In the genomic region with DNA sequence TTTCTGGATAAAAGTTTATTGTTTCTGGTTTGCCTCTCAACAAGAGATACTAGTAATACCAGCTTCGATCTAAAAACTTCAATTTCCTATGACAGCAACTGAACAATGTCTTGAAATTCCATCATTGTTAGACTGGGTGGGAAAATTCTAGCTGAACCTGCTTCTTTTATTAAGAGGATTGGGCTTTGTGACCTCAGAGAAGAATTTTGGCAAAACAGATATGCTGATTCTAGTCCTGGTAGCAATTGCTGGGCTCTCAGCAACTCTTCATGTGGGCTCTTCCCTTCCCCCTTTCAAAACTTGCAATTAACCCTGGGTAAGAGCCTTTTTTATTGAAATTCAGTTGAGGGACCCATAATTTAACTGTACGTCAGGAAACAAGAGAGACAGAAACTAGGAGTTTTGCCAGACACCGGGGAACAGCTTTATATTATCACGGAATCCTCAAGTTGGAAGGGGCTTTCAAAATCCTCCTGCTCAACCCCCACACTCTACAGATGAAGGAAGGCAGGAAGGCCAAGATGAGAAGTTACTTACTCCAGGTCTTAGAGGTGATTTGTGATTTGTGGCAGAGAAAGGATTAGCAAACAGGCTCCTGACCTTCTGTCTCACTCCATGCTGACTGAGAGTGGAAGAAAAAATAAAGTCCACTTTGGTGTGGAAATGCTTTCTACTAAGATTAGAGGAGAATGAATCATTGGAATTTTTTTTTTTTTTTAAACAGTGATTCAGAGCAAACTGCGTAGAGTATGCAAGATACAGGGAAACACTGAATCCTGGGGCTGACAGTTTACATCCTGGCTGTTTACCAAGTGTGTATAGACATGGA, we compare ENCODE assay signal across 8 cellular contexts.
DNase-seq lines count a peak whose midpoint lies in the region; ATAC-seq, FAIRE-seq and TF ChIP-seq lines count a peak whose summit lies in the region.

No MANE protein-coding gene starts in this region.

- H3K27me3 ChIP-seq in GM12878 (replicated peaks in 1 of 2; ENCODE audit: control insufficient read depth in 2 of 2, insufficient read depth in 2 of 2, low read length in 1 of 2) = no peaks in the 10 kb centered on the region
- no peaks in the 10 kb centered on the region for H3K27me3 ChIP-seq in mesenchymal stem cell (ENCODE audit: control insufficient read depth in 1 of 2, insufficient read depth in 1 of 2, low read length in 2 of 2)

- no peak overlapping the region for H2AK5ac ChIP-seq in mesenchymal stem cell (ENCODE audit: low read length, severe bottlenecking)

- H2AFZ ChIP-seq in GM12878 (ENCODE audit: control insufficient read depth, low read depth, low read length) = peak overlapping the region; percentile 43
- no peak overlapping the region for H2AFZ ChIP-seq in mesenchymal stem cell (ENCODE audit: low read depth, low read length)

- intact Hi-C loops in GM12878 (cut with micrococcal nuclease; ENCODE audit: unreplicated experiment) = loop anchor here (5.0 kb wide), 1 partner anchor 190 kb away; no protein-coding TSS in a partner anchor

- H3K9ac ChIP-seq in GM12878 (ENCODE audit: control insufficient read depth, insufficient read depth, low read length) (0 out of 2 replicates have a peak overlapping the region, but pooled peaks have one; percentile 2), mesenchymal stem cell (ENCODE audit: low read length) (peak overlapping the region; percentile 91)

- RAD21 ChIA-PET in GM12878 (lab: Charles Lee; ENCODE audit: unreplicated experiment) = interaction anchor here (0.6 to 4.4 kb wide), 11 partner anchors 11 to 328 kb away, joined by 3 to 44 read pairs (median 3); a partner anchor contains a TSS

- in situ Hi-C loops in GM12878 (cut with MboI) = no loop called here

- no peaks in the 10 kb centered on the region for H3K79me1 ChIP-seq in mesenchymal stem cell (replicated peaks; ENCODE audit: low read length, poor library complexity, severe bottlenecking)

- peaks cover 19% of the 10 kb centered on the region for H3K4me1 ChIP-seq in GM12878 (ENCODE audit: control insufficient read depth, insufficient read depth, low read length)
- no peaks in the 10 kb centered on the region for H3K4me1 ChIP-seq in mesenchymal stem cell (ENCODE audit: control insufficient read depth, insufficient read depth, low read depth, low read length)

- H2BK120ac ChIP-seq in mesenchymal stem cell (ENCODE audit: low read depth, low read length) = peak overlapping the region; percentile 15

- CTCF ChIA-PET in GM12878 (lab: Yijun Ruan, JAX) = interaction anchor here (0.7 to 4.5 kb wide), 6 partner anchors 11 to 241 kb away, joined by 3 to 22 read pairs (median 3); no protein-coding TSS in a partner anchor

- WGBS in GM12878 (ENCODE audit: insufficient coverage, insufficient replicate concordance, low lambda C conversion rate, missing lambda C conversion rate) = 20% methylated on average over 5 of the region's 5 CpGs
- WGBS in mesenchymal stem cell = 0% methylated on average over 1 of the region's 5 CpGs

- no peak for TF ChIP-seq EP300 in GM12878 (IDR thresholded peaks at IDR 0.05; ENCODE audit: borderline replicate concordance in 1 of 2, control insufficient read depth in 1 of 2, low read depth in 2 of 2, low read length in 2 of 2)

- ATAC-seq in GM12878 (no peak), GM19467 (IDR thresholded peaks at IDR 0.05; ENCODE audit: unreplicated experiment) (no peak)

- no peak overlapping the region for H2BK12ac ChIP-seq in mesenchymal stem cell (ENCODE audit: low read length in 2 of 2)

- H3K4me2 ChIP-seq in GM12878 (ENCODE audit: control insufficient read depth, insufficient read depth) (no peak overlapping the region), mesenchymal stem cell (ENCODE audit: low read length, poor library complexity, severe bottlenecking) (peak overlapping the region; percentile 36)

- no peak overlapping the region for H3K23ac ChIP-seq in mesenchymal stem cell (ENCODE audit: low read length in 2 of 2)

- peak; percentile 89 for DNase-seq in A172 (ENCODE audit: low spot score)
- DNase-seq in HK-2 (ENCODE audit: unreplicated experiment) = peak; percentile 14
- no peak for DNase-seq in GM12878 (ENCODE audit: low read depth, low spot score)
- peak; percentile 96 for DNase-seq in mesenchymal stem cell
- no peak for DNase-seq in retina
- no peak for DNase-seq in activated CD8-positive, alpha-beta memory T cell treated with anti-CD3 and anti-CD28 coated beads, Interleukin-2, amount 50 U/mL, for 4 hours
- no peak for DNase-seq in stimulated activated naive CD4-positive, alpha-beta T cell treated with Interleukin-2 at 50 U/mL for 16 hours (lab: John Stamatoyannopoulos, UW)

- no peaks in the 10 kb centered on the region for H3K36me3 ChIP-seq in GM12878 (ENCODE audit: control insufficient read depth in 2 of 2, insufficient read depth in 2 of 2, low read length in 1 of 2)
- no peaks in the 10 kb centered on the region for H3K36me3 ChIP-seq in mesenchymal stem cell (ENCODE audit: control insufficient read depth in 1 of 2, insufficient read depth in 2 of 2, low read depth in 1 of 2, low read length in 2 of 2)

- no peaks in the 10 kb centered on the region for H4K20me1 ChIP-seq in GM12878 (ENCODE audit: control insufficient read depth, insufficient read depth)

- H3K27ac ChIP-seq in GM12878 (ENCODE audit: control insufficient read depth, insufficient read depth) (no peak overlapping the region; the same call in 1 of the 2 replicates), mesenchymal stem cell (ENCODE audit: low read length, poor library complexity, severe bottlenecking) (peak overlapping the region; percentile 68)

- H2BK15ac ChIP-seq in mesenchymal stem cell (ENCODE audit: low read depth, poor library complexity, severe bottlenecking) = no peak overlapping the region

- peak overlapping the region in 1 of 2 experiments; percentile 62 for H3K18ac ChIP-seq in mesenchymal stem cell (ENCODE audit: low read depth in 1 of 2, low read length in 2 of 2)

- no peak overlapping the region for H4K8ac ChIP-seq in mesenchymal stem cell (ENCODE audit: low read length)

- H3K4ac ChIP-seq in mesenchymal stem cell (ENCODE audit: low read depth in 1 of 2, low read length in 2 of 2) = no peak overlapping the region

- no TSS peak for BruUV-seq in GM12878 (replicated peaks; lab: Mats Ljungman, UMichigan)

- no peak overlapping the region for H2BK5ac ChIP-seq in mesenchymal stem cell (ENCODE audit: low read depth, low read length, poor library complexity, severe bottlenecking)

- H3K79me2 ChIP-seq in GM12878 (ENCODE audit: control insufficient read depth, insufficient read depth, low read length) = no peaks in the 10 kb centered on the region; the same call in 1 of the 2 replicates

- H4K91ac ChIP-seq in mesenchymal stem cell (ENCODE audit: low read length) = no peak overlapping the region

- no peak for TF ChIP-seq RAD21 in GM12878 (IDR thresholded peaks at IDR 0.05; ENCODE audit: insufficient read depth, low read depth, low read length)

- POLR2A ChIA-PET in GM12878 (lab: Charles Lee) = interaction anchor here (0.7 to 3.0 kb wide), 6 partner anchors 9 to 238 kb away, joined by 3 to 22 read pairs (median 4); a partner anchor contains a TSS

- no peak overlapping the region for H3K14ac ChIP-seq in mesenchymal stem cell (ENCODE audit: low read length in 2 of 2)

- no peak for TF ChIP-seq CTCF in GM12878 (IDR thresholded peaks at IDR 0.05 in 2 of 3, conservative IDR thresholded peaks at IDR 0.05 in 1 of 3; ENCODE audit: control insufficient read depth in 2 of 3, extremely low read depth in 1 of 3, insufficient read depth in 1 of 3, low read depth in 3 of 3, low read length in 3 of 3)

- FAIRE-seq in GM12878 (lab: Jason Lieb, UNC) = no peak

- H3K4me3 ChIP-seq in GM12878 = no peak overlapping the region
- H3K4me3 ChIP-seq in mesenchymal stem cell (ENCODE audit: insufficient read depth in 1 of 2, low read depth in 1 of 2, low read length in 2 of 2) = peak overlapping the region in 1 of 2 experiments; percentile 71

- H3K9me3 ChIP-seq in GM12878 (replicated peaks; ENCODE audit: control insufficient read depth, insufficient read depth, low read length) (no peaks in the 10 kb centered on the region; the same call in 2 of the 3 replicates), mesenchymal stem cell (ENCODE audit: control insufficient read depth, low read length) (no peaks in the 10 kb centered on the region)

- SMC1A ChIA-PET in GM12878 (lab: Charles Lee; ENCODE audit: uncharacterized antibody, unreplicated experiment) = interaction anchor here (0.7 to 7.9 kb wide), 11 partner anchors 13 to 151 kb away, joined by 3 to 154 read pairs (median 3); no protein-coding TSS in a partner anchor

- no peak for TF ChIP-seq POLR2A in GM12878 (IDR thresholded peaks at IDR 0.05; ENCODE audit: low read depth, low read length)

TF ChIP-seq in GM12878, 131 proteins besides CTCF, POLR2A, EP300 and RAD21:
- no peak for TF ChIP-seq CHD4 (IDR thresholded peaks at IDR 0.05)
- TF ChIP-seq ZZZ3 (IDR thresholded peaks at IDR 0.05; ENCODE audit: control insufficient read depth, insufficient read length, low read depth) = no peak
- no peak for TF ChIP-seq SP1 (IDR thresholded peaks at IDR 0.05; ENCODE audit: low read depth, low read length)
- no peak for TF ChIP-seq SIX5 (IDR thresholded peaks at IDR 0.05; ENCODE audit: low read depth, low read length, severe bottlenecking)
- TF ChIP-seq EGR1 (IDR thresholded peaks at IDR 0.05; ENCODE audit: borderline replicate concordance in 1 of 2, low read depth in 2 of 2, low read length in 2 of 2) = no peak
- TF ChIP-seq CREM (IDR thresholded peaks at IDR 0.05; ENCODE audit: low read depth) = no peak
- no peak for TF ChIP-seq IKZF2 (IDR thresholded peaks at IDR 0.05)

Comparison
In these comparisons a context has a peak if more than half of its experiments do, and no peak if none do; other contexts are left out.
1. DNase-seq: peak in A172 (single experiment), HK-2 (single experiment) and mesenchymal stem cell (single experiment); none in GM12878 (single experiment), retina (single experiment), activated CD8-positive, alpha-beta memory T cell treated with anti-CD3 and anti-CD28 coated beads, Interleukin-2, amount 50 U/mL, for 4 hours (single experiment) and stimulated activated naive CD4-positive, alpha-beta T cell treated with Interleukin-2 at 50 U/mL for 16 hours (single experiment).